In the genomic region with DNA sequence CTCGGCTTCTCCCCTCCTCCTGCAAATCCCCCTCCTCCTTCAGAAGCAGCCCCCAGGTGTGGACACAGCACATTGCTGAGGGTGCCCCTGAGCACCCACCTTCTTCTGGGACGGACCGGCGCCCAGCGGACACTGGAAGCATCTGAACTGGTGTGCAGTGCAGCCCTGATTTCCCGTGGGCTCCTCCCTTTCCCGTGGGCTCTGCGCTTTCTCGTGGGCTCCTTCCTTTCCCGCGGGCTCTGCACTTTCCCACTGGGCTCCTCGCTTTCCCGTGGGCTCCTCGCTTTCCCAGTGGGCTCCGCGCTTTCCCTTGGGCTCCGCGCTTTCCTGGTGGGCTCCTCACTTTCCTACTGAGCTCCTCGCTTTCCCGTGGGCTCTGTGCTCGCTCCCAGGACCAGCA, we compare ENCODE assay signal across 14 cellular contexts. TPM values are rescaled to one million over a fixed set of nuclear protein-coding genes. Genes with fewer than 3 reads are reported as not detected.
DNase-seq lines count a peak whose midpoint lies in the region; ATAC-seq and TF ChIP-seq lines count a peak whose summit lies in the region.
"Had no signal": no experiment of that assay in that cellular context is flagged by ENCODE, and none has a peak within 500 bp of the region (broad histone marks: within the 10 kb centered on the region; RNA-seq: fewer than 3 reads in every experiment).

No MANE protein-coding gene starts in this region.

- DNase-seq in memory B cell (ENCODE audit: low spot score in 2 of 2) (no peak), trophoblast cell (no peak), H4 (ENCODE audit: low spot score) (no peak), NCI-H1930 (lab: John Stamatoyannopoulos, UW) (no peak)
- DNase-seq: ACHN; C1 segment of cervical spinal cord; CD4-positive, alpha-beta memory T cell; DMS79 treated with DMSO at 0.1 percent for 48 hours; EL had no signal

- H3K4me3 ChIP-seq in SU-DHL-6 (ENCODE audit: insufficient read depth, low read length, poor library complexity, severe bottlenecking) (no peak overlapping the region), trophoblast cell (ENCODE audit: low read depth, low read length) (no peak overlapping the region)

- H3K4ac ChIP-seq in trophoblast cell (ENCODE audit: low read depth, low read length) = no peak overlapping the region

- H2BK5ac ChIP-seq in trophoblast cell (ENCODE audit: low read depth, low read length, poor library complexity) = no peak overlapping the region

- no peak for ATAC-seq in memory B cell (ENCODE audit: low read depth)
- ATAC-seq in stimulated activated memory B cell treated with anti-CD40 and anti-IgM and Interleukin-4, amounts not matched to agents 10 μg/mL and 1 μg/mL and 100 μg/mL, for 72 hours = no peak
- ATAC-seq: HCT116 had no signal

- H3K14ac ChIP-seq in trophoblast cell (ENCODE audit: low read length) = no peak overlapping the region

- H2AFZ ChIP-seq in SU-DHL-6 (ENCODE audit: low read depth, low read length, severe bottlenecking) (no peak overlapping the region), trophoblast cell (ENCODE audit: insufficient read depth, low read length, poor library complexity) (no peak overlapping the region)

- no peak overlapping the region for H3K18ac ChIP-seq in trophoblast cell (ENCODE audit: low read length)

- H3K36me3 ChIP-seq in SU-DHL-6 (ENCODE audit: low read length) (no peaks in the 10 kb centered on the region), trophoblast cell (ENCODE audit: control insufficient read depth in 1 of 2, insufficient read depth in 2 of 2, low read length in 2 of 2) (no peaks in the 10 kb centered on the region)

- H2BK12ac ChIP-seq in trophoblast cell (ENCODE audit: low read length) = no peak overlapping the region

- H4K20me1 ChIP-seq in SU-DHL-6 (ENCODE audit: low read depth, low read length) = no peaks in the 10 kb centered on the region

- no peaks in the 10 kb centered on the region for H3K4me1 ChIP-seq in trophoblast cell (ENCODE audit: control insufficient read depth in 1 of 2, insufficient read depth in 2 of 2, low read length in 2 of 2)

- H3K27me3 Mint-ChIP-seq in IgD-negative memory B cell (peaks cover under 1% of the 10 kb centered on the region), memory B cell (no peaks in the 10 kb centered on the region)
- H3K27me3 Mint-ChIP-seq in stimulated activated memory B cell treated with anti-CD40 and anti-IgM and Interleukin-4, amounts not matched to agents 10 μg/mL and 1 μg/mL and 100 μg/mL, for 72 hours = no peaks in the 10 kb centered on the region
- H3K27me3 Mint-ChIP-seq: CD4-positive, alpha-beta memory T cell had no signal

- H3K4me1 Mint-ChIP-seq in IgD-negative memory B cell (peaks cover 23 to 29% (median 27%) of the 10 kb centered on the region in 3 donors), memory B cell (peaks cover 38% of the 10 kb centered on the region)
- peaks cover 80% of the 10 kb centered on the region for H3K4me1 Mint-ChIP-seq in stimulated activated memory B cell treated with anti-CD40 and anti-IgM and Interleukin-4, amounts not matched to agents 10 μg/mL and 1 μg/mL and 100 μg/mL, for 72 hours

- H3K27ac Mint-ChIP-seq in IgD-negative memory B cell = peak overlapping the region; percentile 87 to 93 (median 90)
- H3K27ac Mint-ChIP-seq in memory B cell = peak overlapping the region; percentile 97
- H3K27ac Mint-ChIP-seq in stimulated activated memory B cell treated with anti-CD40 and anti-IgM and Interleukin-4, amounts not matched to agents 10 μg/mL and 1 μg/mL and 100 μg/mL, for 72 hours = peak overlapping the region; percentile 97

- no peak for TF ChIP-seq CTCF in SU-DHL-6 (IDR thresholded peaks at IDR 0.05; ENCODE audit: insufficient read depth, low read length, poor library complexity, severe bottlenecking)

- H3K79me2 ChIP-seq in SU-DHL-6 (ENCODE audit: insufficient read depth, low read length) (no peaks in the 10 kb centered on the region), trophoblast cell (ENCODE audit: control insufficient read depth, insufficient read depth, low read length, poor library complexity) (no peaks in the 10 kb centered on the region)

- no CpG with 5 or more reads among the region's 21 CpGs for WGBS in trophoblast cell (ENCODE audit: extremely low coverage, insufficient coverage, insufficient read length)

- no peaks in the 10 kb centered on the region for H3K79me1 ChIP-seq in trophoblast cell (ENCODE audit: low read length)

- no peak overlapping the region for H4K91ac ChIP-seq in trophoblast cell (ENCODE audit: low read depth, low read length)

- H3K36me3 Mint-ChIP-seq in IgD-negative memory B cell (no peaks in the 10 kb centered on the region), memory B cell (peaks cover 2% of the 10 kb centered on the region)
- H3K36me3 Mint-ChIP-seq in stimulated activated memory B cell treated with anti-CD40 and anti-IgM and Interleukin-4, amounts not matched to agents 10 μg/mL and 1 μg/mL and 100 μg/mL, for 72 hours = no peaks in the 10 kb centered on the region
- H3K36me3 Mint-ChIP-seq: CD4-positive, alpha-beta memory T cell had no signal

- H3K9me3 ChIP-seq in SU-DHL-6 (ENCODE audit: insufficient read depth, low read length) (no peaks in the 10 kb centered on the region), trophoblast cell (ENCODE audit: insufficient read depth, low read depth, low read length) (peaks cover 5% of the 10 kb centered on the region)

- H4K12ac ChIP-seq in trophoblast cell (ENCODE audit: low read depth, low read length) = no peak overlapping the region

- H3K27ac ChIP-seq in SU-DHL-6 (ENCODE audit: low read depth, low read length) (no peak overlapping the region), trophoblast cell (ENCODE audit: low read depth, low read length) (no peak overlapping the region)
- H3K27ac ChIP-seq: HL-60 had no signal

- H3K4me2 ChIP-seq in SU-DHL-6 (ENCODE audit: low read depth, low read length, poor library complexity, severe bottlenecking) (peak overlapping the region; percentile 48), trophoblast cell (ENCODE audit: low read length) (no peak overlapping the region)

- H3K9ac ChIP-seq in SU-DHL-6 (ENCODE audit: low read length) (no peak overlapping the region), trophoblast cell (ENCODE audit: low read length) (no peak overlapping the region)

- H3K4me3 Mint-ChIP-seq in IgD-negative memory B cell (peak overlapping the region in 3 of 4 donors; percentile 48 to 88 (median 54)), memory B cell (peak overlapping the region; percentile 46)
- peak overlapping the region; percentile 71 for H3K4me3 Mint-ChIP-seq in stimulated activated memory B cell treated with anti-CD40 and anti-IgM and Interleukin-4, amounts not matched to agents 10 μg/mL and 1 μg/mL and 100 μg/mL, for 72 hours
- H3K4me3 Mint-ChIP-seq: CD4-positive, alpha-beta memory T cell had no signal

- H3K9me2 ChIP-seq in SU-DHL-6 (replicated peaks; ENCODE audit: insufficient read depth, low read length) = no peaks in the 10 kb centered on the region

- no peak overlapping the region for H2AK5ac ChIP-seq in trophoblast cell (ENCODE audit: low read length)

- no peak overlapping the region for H3K23ac ChIP-seq in trophoblast cell (ENCODE audit: low read length)

- H3K9me3 Mint-ChIP-seq in IgD-negative memory B cell = no peaks in the 10 kb centered on the region
- H3K9me3 Mint-ChIP-seq in memory B cell = no peaks in the 10 kb centered on the region
- H3K9me3 Mint-ChIP-seq in stimulated activated memory B cell treated with anti-CD40 and anti-IgM and Interleukin-4, amounts not matched to agents 10 μg/mL and 1 μg/mL and 100 μg/mL, for 72 hours = no peaks in the 10 kb centered on the region

- H3K27me3 ChIP-seq in SU-DHL-6 (ENCODE audit: low read length) (no peaks in the 10 kb centered on the region), trophoblast cell (ENCODE audit: insufficient read depth, low read length) (no peaks in the 10 kb centered on the region)

- H3F3A ChIP-seq in SU-DHL-6 (ENCODE audit: insufficient read depth) = peaks cover 8% of the 10 kb centered on the region; the same call in 1 of the 2 replicates

- no peak overlapping the region for H2BK120ac ChIP-seq in trophoblast cell (ENCODE audit: insufficient read depth, low read length, poor library complexity)

- H4K8ac ChIP-seq in trophoblast cell (ENCODE audit: low read depth, low read length) = no peak overlapping the region

RNA-seq across cellular contexts. Expression of a gene that starts 32.6 kb away (rescaled TPM):
- 53.9 TPM for polyA plus RNA-seq in IgD-negative memory B cell
- polyA plus RNA-seq in trophoblast cell (2013) = 8.7 and 8.8 TPM in 2 replicates
- 25.9 and 37.4 TPM in 2 replicates for total RNA-seq in H4 (2014; rRNA removed; shearing (Covaris generic))
